14 cellular contexts compared by ENCODE assay signal in the genomic region with DNA sequence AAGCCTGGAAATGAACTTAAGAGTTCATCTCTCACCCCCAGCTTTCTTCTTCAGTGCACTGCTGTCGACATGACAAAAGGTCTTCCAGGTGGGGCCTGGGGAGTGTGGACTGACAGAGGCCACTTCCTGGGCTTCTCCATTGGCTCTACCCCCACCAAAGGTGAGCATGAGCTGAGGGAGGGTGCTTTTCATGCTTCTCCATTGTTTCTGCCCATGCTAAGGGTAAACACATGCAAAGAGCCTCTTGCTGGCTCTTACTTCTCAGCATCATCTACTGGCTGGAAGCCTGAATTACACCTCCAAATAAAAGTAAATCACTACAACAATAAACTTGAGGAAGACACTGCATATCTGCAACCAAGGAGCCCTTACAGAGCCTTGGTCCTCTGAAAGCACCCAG.
DNase-seq lines count a peak whose midpoint lies in the region; TF ChIP-seq lines count a peak whose summit lies in the region.
"Had no signal": no experiment of that assay in that cellular context is flagged by ENCODE, and none has a peak within 500 bp of the region (broad histone marks: within the 10 kb centered on the region; RNA-seq: fewer than 3 reads in every experiment).

No MANE protein-coding gene starts in this region.

- H3K4me3 ChIP-seq in GM12865 (ENCODE audit: low read depth, low read length) (no peak overlapping the region), HUES48 (ENCODE audit: low read depth, low read length) (no peak overlapping the region), WI38 (ENCODE audit: low read depth, low read length) (no peak overlapping the region), kidney epithelial cell (ENCODE audit: low read depth, low read length) (no peak overlapping the region), prostate gland (no peak overlapping the region), stomach (no peak overlapping the region)
- H3K4me3 ChIP-seq: heart right ventricle, left ventricle myocardium inferior had no signal

- H3K36me3 ChIP-seq in HUES48 (ENCODE audit: control insufficient read depth, insufficient read depth, low read length) (no peaks in the 10 kb centered on the region), kidney epithelial cell (ENCODE audit: control insufficient read depth, insufficient read depth, low read length) (no peaks in the 10 kb centered on the region), prostate gland (no peaks in the 10 kb centered on the region), stomach (no peaks in the 10 kb centered on the region)
- H3K36me3 ChIP-seq: heart right ventricle had no signal

- no peak overlapping the region for H3K27ac Mint-ChIP-seq in CD14-positive monocyte
- H3K27ac Mint-ChIP-seq: CD8-positive, alpha-beta T cell; natural killer cell treated with Interleukin-12 subunit alpha and Interleukin-12 subunit beta and Interleukin-15 and Interleukin-18, amount 100 ng/mL, for 72 hours had no signal

- peak; percentile 33 for TF ChIP-seq CTCF in GM12865 (IDR thresholded peaks at IDR 0.05; ENCODE audit: insufficient read depth, low read depth, low read length, missing control alignments)
- TF ChIP-seq CTCF in WI38 (IDR thresholded peaks at IDR 0.05; ENCODE audit: low read depth, low read length): peak; percentile 24; the same call in 1 of the 2 replicates
- TF ChIP-seq CTCF in kidney epithelial cell (IDR thresholded peaks at IDR 0.05; ENCODE audit: insufficient read depth, low read length, poor library complexity, severe bottlenecking): peak; percentile 16
- TF ChIP-seq CTCF in prostate gland (IDR thresholded peaks at IDR 0.05): no peak
- TF ChIP-seq CTCF in CD14-positive monocyte (IDR thresholded peaks at IDR 0.05): no peak
- TF ChIP-seq CTCF in stomach (IDR thresholded peaks at IDR 0.05): no peak

- peaks cover 6 to 34% (median 22%) of the 10 kb centered on the region in 7 donors for H3K9me3 Mint-ChIP-seq in CD14-positive monocyte

- no peaks in the 10 kb centered on the region for H3K36me3 Mint-ChIP-seq in CD14-positive monocyte
- H3K36me3 Mint-ChIP-seq: CD8-positive, alpha-beta T cell had no signal

- H3K4me1 ChIP-seq in HUES48 (ENCODE audit: control insufficient read depth, insufficient read depth, low read length) (peaks cover 5% of the 10 kb centered on the region), prostate gland (replicated peaks) (no peaks in the 10 kb centered on the region), stomach (no peaks in the 10 kb centered on the region)
- H3K4me1 ChIP-seq: heart right ventricle, left ventricle myocardium inferior had no signal

- DNase-seq in GM12865 (ENCODE audit: low read depth) (peak; percentile 26), kidney epithelial cell (ENCODE audit: low read depth) (no peak), prostate gland (ENCODE audit: low spot score) (no peak), CD14-positive monocyte (ENCODE audit: low spot score) (no peak), stomach (no peak)
- DNase-seq: activated gamma-delta T cell treated with Interleukin-2 at 50 U/mL for 16 hours; CD8-positive, alpha-beta T cell; heart right ventricle; left ventricle myocardium inferior; NCI-H1092; Right ventricle myocardium superior had no signal

- TF ChIP-seq EP300 in stomach (IDR thresholded peaks at IDR 0.05): no peak

- H3K9ac ChIP-seq in HUES48 (ENCODE audit: low read depth, low read length): no peak overlapping the region

- H3K4me3 Mint-ChIP-seq in CD14-positive monocyte: no peak overlapping the region
- H3K4me3 Mint-ChIP-seq: CD8-positive, alpha-beta T cell; natural killer cell treated with Interleukin-12 subunit alpha and Interleukin-12 subunit beta and Interleukin-15 and Interleukin-18, amount 100 ng/mL, for 72 hours had no signal

- H3K27ac ChIP-seq in HUES48 (ENCODE audit: low read depth, low read length): peak overlapping the region; percentile 5
- H3K27ac ChIP-seq in prostate gland: no peak overlapping the region
- H3K27ac ChIP-seq in stomach: no peak overlapping the region
- H3K27ac ChIP-seq: heart right ventricle, left ventricle myocardium inferior had no signal

- WGBS in prostate gland: 61% methylated on average over 1 of the region's 1 CpG
- 67 to 90% (median 87%) methylated on average over 1 of the region's 1 CpG for WGBS in stomach, 5 donors

- TF ChIP-seq POLR2A in prostate gland (IDR thresholded peaks at IDR 0.05): no peak
- TF ChIP-seq POLR2A in stomach (IDR thresholded peaks at IDR 0.05): no peak

- no peaks in the 10 kb centered on the region for H3K9me3 ChIP-seq in HUES48 (ENCODE audit: control insufficient read depth, insufficient read depth, low read length)
- no peaks in the 10 kb centered on the region for H3K9me3 ChIP-seq in prostate gland
- H3K9me3 ChIP-seq in stomach: peaks cover 0 to 31% (median 19%) of the 10 kb centered on the region in 4 donors

- H3K27me3 ChIP-seq in HUES48 (ENCODE audit: control insufficient read depth, insufficient read depth, low read length) (no peaks in the 10 kb centered on the region), kidney epithelial cell (ENCODE audit: control insufficient read depth, insufficient read depth, low read length) (no peaks in the 10 kb centered on the region), prostate gland (replicated peaks; ENCODE audit: insufficient read depth) (no peaks in the 10 kb centered on the region), stomach (no peaks in the 10 kb centered on the region)
- H3K27me3 ChIP-seq: heart right ventricle had no signal

- intact Hi-C loops in prostate gland (cut with DNase I) (no loop called here), CD14-positive monocyte (cut with micrococcal nuclease) (no loop called here), stomach (cut with DNase I; ENCODE audit: low total_unique reads) (no loop called here)

- no peaks in the 10 kb centered on the region for H3K27me3 Mint-ChIP-seq in CD14-positive monocyte (ENCODE audit: low read depth in 3 of 3)
- H3K27me3 Mint-ChIP-seq: natural killer cell treated with Interleukin-12 subunit alpha and Interleukin-12 subunit beta and Interleukin-15 and Interleukin-18, amount 100 ng/mL, for 72 hours had no signal

- H3K4me1 Mint-ChIP-seq in CD14-positive monocyte: no peaks in the 10 kb centered on the region

Comparison
In these comparisons a context has a peak if more than half of its experiments do, and no peak if none do; other contexts are left out.
1. CTCF ChIP-seq: peak in GM12865 (single experiment), WI38 (single experiment) and kidney epithelial cell (single experiment); none in prostate gland (0 of 4), CD14-positive monocyte (single experiment) and stomach (0 of 7).